ENCODE assay signal across 23 cellular contexts in the genomic region with DNA sequence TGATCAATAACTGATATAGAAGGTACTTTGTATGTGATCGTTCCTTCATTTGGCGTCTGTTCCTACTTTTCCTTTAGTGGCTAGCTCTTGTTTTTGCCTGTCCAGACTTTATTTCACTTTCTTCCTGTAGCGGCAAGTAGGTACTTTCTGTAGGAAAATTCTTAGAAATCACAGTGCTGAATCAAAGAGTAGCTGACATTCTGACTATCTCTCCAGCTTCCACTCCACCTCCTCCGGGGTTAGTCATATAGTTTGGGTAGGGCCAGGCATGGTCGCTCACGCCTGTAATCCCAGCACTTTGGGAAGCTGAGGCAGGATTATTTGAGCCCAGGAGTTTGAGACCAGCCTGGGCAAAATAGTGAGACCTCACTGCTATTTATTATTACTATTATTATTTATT.
"Had no signal": no experiment of that assay in that cellular context is flagged by ENCODE, and none has a peak within 500 bp of the region (broad histone marks: within the 10 kb centered on the region; RNA-seq: fewer than 3 reads in every experiment).

No MANE protein-coding gene starts in this region.

- H3K9me3 Mint-ChIP-seq: stimulated activated memory B cell treated with anti-CD40 and anti-IgM and Interleukin-4, amounts not matched to agents 10 μg/mL and 1 μg/mL and 100 μg/mL, for 72 hours had no signal

- H3K4me1 ChIP-seq: left ventricle myocardium inferior, pancreas, right lobe of liver had no signal

- ATAC-seq: naive thymus-derived CD4-positive, alpha-beta T cell; right lobe of liver; stimulated activated memory B cell treated with anti-CD40 and anti-IgM and Interleukin-4, amounts not matched to agents 10 μg/mL and 1 μg/mL and 100 μg/mL, for 72 hours had no signal

- DNase-seq: activated CD4-positive, alpha-beta T cell treated with anti-CD3 and anti-CD28 coated beads, Interleukin-2, amount 50 U/mL, for 1 hour; activated CD4-positive, CD25-positive, alpha-beta regulatory T cell treated with anti-CD3 and anti-CD28 coated beads, Interleukin-2, amount 50 U/mL, for 72 hours; activated CD8-positive, alpha-beta memory T cell treated with anti-CD3 and anti-CD28 coated beads for 24 hours; activated CD8-positive, alpha-beta memory T cell treated with anti-CD3 and anti-CD28 coated beads, Interleukin-2, amount 50 U/mL, for 48 hours; activated effector memory CD4-positive, alpha-beta T cell treated with Interleukin-2 at 50 U/mL for 16 hours; activated naive CD4-positive, alpha-beta T cell treated with anti-CD3 and anti-CD28 coated beads, Interleukin-2, amount 50 U/mL, for 16 hours; aorta; cerebellar nuclear complex; effector CD4-positive, alpha-beta T cell; foreskin melanocyte; head of caudate nucleus; kidney; left ventricle myocardium inferior; naive thymus-derived CD4-positive, alpha-beta T cell; pancreas; right lobe of liver; stimulated activated CD4-positive, alpha-beta T cell treated with anti-CD3 and anti-CD28 coated beads, Interleukin-4, amount 100 ng/mL, for 4 hours; T-helper 1 cell; T-helper 9 cell had no signal

- H3K4me3 ChIP-seq: left ventricle myocardium inferior, pancreas, right lobe of liver, smooth muscle cell, thoracic aorta had no signal

- H3K4me2 ChIP-seq: smooth muscle cell had no signal

- H3K27ac Mint-ChIP-seq: naive thymus-derived CD4-positive, alpha-beta T cell; stimulated activated memory B cell treated with anti-CD40 and anti-IgM and Interleukin-4, amounts not matched to agents 10 μg/mL and 1 μg/mL and 100 μg/mL, for 72 hours had no signal

- H3K4me3 Mint-ChIP-seq: stimulated activated memory B cell treated with anti-CD40 and anti-IgM and Interleukin-4, amounts not matched to agents 10 μg/mL and 1 μg/mL and 100 μg/mL, for 72 hours had no signal

- H3K36me3 ChIP-seq: left ventricle myocardium inferior, neutrophil, pancreas, right lobe of liver, thoracic aorta had no signal

- H3K9me3 ChIP-seq: neutrophil, pancreas, right lobe of liver, thoracic aorta had no signal

- H3K27ac ChIP-seq: left ventricle myocardium inferior, neutrophil, pancreas, right lobe of liver, thoracic aorta had no signal

- FAIRE-seq: kidney, pancreas had no signal

- H3K36me3 Mint-ChIP-seq: stimulated activated memory B cell treated with anti-CD40 and anti-IgM and Interleukin-4, amounts not matched to agents 10 μg/mL and 1 μg/mL and 100 μg/mL, for 72 hours had no signal

- H3K27me3 ChIP-seq: neutrophil, pancreas, right lobe of liver had no signal
